Comparison of ENCODE assay signal across 9 cellular contexts in genomic region chr2:72148975-72149555, GRCh38. TPM values are rescaled to one million over a fixed set of nuclear protein-coding genes. Genes with fewer than 3 reads are reported as not detected.
A peak's percentile ranks its signal among the peaks of the same experiment; 100 is the strongest.
DNase-seq lines count a peak whose midpoint lies in the region; ATAC-seq, FAIRE-seq and TF ChIP-seq lines count a peak whose summit lies in the region.
"Had no signal": no experiment of that assay in that cellular context is flagged by ENCODE, and none has a peak within 500 bp of the region (broad histone marks: within the 10 kb centered on the region; RNA-seq: fewer than 3 reads in every experiment).

No MANE protein-coding gene starts in this region.

- no peak for FAIRE-seq in HepG2 (lab: Jason Lieb, UNC)
- FAIRE-seq: A204.1 had no signal

- intact Hi-C loops in Panc1 (cut with micrococcal nuclease; ENCODE audit: unreplicated experiment), result no loop called here
- intact Hi-C loops in HepG2 (cut with micrococcal nuclease; ENCODE audit: unreplicated experiment), result no loop called here

- H3K4me3 ChIP-seq in Panc1 (ENCODE audit: low read depth in 2 of 2, low read length in 2 of 2), result peak overlapping the region; percentile 40 to 64
- H3K4me3 ChIP-seq in HepG2 (replicated peaks in 1 of 3; ENCODE audit: insufficient read depth in 1 of 3, low read depth in 2 of 3, low read length in 3 of 3), result peak overlapping the region; percentile 46 to 70 (median 53); a peak in 5 of 6 replicates

- H3K9me3 ChIP-seq in Panc1 (ENCODE audit: control insufficient read depth, insufficient read depth, low read depth, low read length), result no peaks in the 10 kb centered on the region
- peaks cover 7% of the 10 kb centered on the region; the same call in 1 of the 2 replicates for H3K9me3 ChIP-seq in HepG2 (ENCODE audit: low read length)

- H3K4me1 ChIP-seq in Panc1 (ENCODE audit: control insufficient read depth, insufficient read depth, low read length), result peaks cover 22% of the 10 kb centered on the region
- peaks cover 37% of the 10 kb centered on the region for H3K4me1 ChIP-seq in HepG2 (ENCODE audit: insufficient read depth, low read length)

- no peaks in the 10 kb centered on the region; the same call in 1 of the 2 replicates for H3K36me3 ChIP-seq in Panc1 (ENCODE audit: control insufficient read depth, insufficient read depth, low read length)
- H3K36me3 ChIP-seq in HepG2 (replicated peaks in 1 of 2; ENCODE audit: control insufficient read depth in 1 of 2, insufficient read depth in 2 of 2, low read length in 2 of 2), result no peaks in the 10 kb centered on the region

- 9% methylated on average over 33 of the region's 58 CpGs for WGBS in HepG2 (ENCODE audit: low lambda C conversion rate)

- TF ChIP-seq POLR2A in HepG2 (IDR thresholded peaks at IDR 0.05; ENCODE audit: insufficient read depth in 1 of 2, low read depth in 2 of 2, low read length in 2 of 2), result no peak

- ATAC-seq in Panc1, result peak; percentile 54
- ATAC-seq in central memory CD8-positive, alpha-beta T cell (replicated peaks; ENCODE audit: extremely low read depth, poor library complexity, severe bottlenecking), result no peak
- peak; percentile 5; the same call in 2 of the 3 replicates for ATAC-seq in HepG2
- ATAC-seq in HG02610 (IDR thresholded peaks at IDR 0.05; ENCODE audit: unreplicated experiment), result no peak
- ATAC-seq in GM19452 (IDR thresholded peaks at IDR 0.05; ENCODE audit: unreplicated experiment), result no peak

- peaks cover 5% of the 10 kb centered on the region for H3K36me3 Mint-ChIP-seq in central memory CD8-positive, alpha-beta T cell (ENCODE audit: insufficient read depth)
- H3K36me3 Mint-ChIP-seq in stimulated activated naive CD8-positive, alpha-beta T cell treated with anti-CD3 and anti-CD28 coated beads, Interleukin-15, Interleukin-2, amounts not matched to agents 100 ng/mL and 50 ng/mL, for 24 hours (ENCODE audit: low read depth), result peaks cover 3% of the 10 kb centered on the region

- H3K79me2 ChIP-seq in HepG2 (ENCODE audit: insufficient read depth, low read length), result no peaks in the 10 kb centered on the region

- H3K27ac ChIP-seq in Panc1 (ENCODE audit: low read length) (no peak overlapping the region), HepG2 (ENCODE audit: extremely low read length, insufficient read depth, low read length) (no peak overlapping the region)

- peaks cover 88% of the 10 kb centered on the region for H3K27me3 Mint-ChIP-seq in central memory CD8-positive, alpha-beta T cell
- peaks cover 67% of the 10 kb centered on the region for H3K27me3 Mint-ChIP-seq in stimulated activated naive CD8-positive, alpha-beta T cell treated with anti-CD3 and anti-CD28 coated beads, Interleukin-15, Interleukin-2, amounts not matched to agents 100 ng/mL and 50 ng/mL, for 24 hours

- H3K27ac Mint-ChIP-seq in central memory CD8-positive, alpha-beta T cell (ENCODE audit: low read depth), result no peak overlapping the region
- H3K27ac Mint-ChIP-seq in stimulated activated naive CD8-positive, alpha-beta T cell treated with anti-CD3 and anti-CD28 coated beads, Interleukin-15, Interleukin-2, amounts not matched to agents 100 ng/mL and 50 ng/mL, for 24 hours, result no peak overlapping the region

- H3K4me3 Mint-ChIP-seq in central memory CD8-positive, alpha-beta T cell, result peak overlapping the region; percentile 80
- H3K4me3 Mint-ChIP-seq in stimulated activated naive CD8-positive, alpha-beta T cell treated with anti-CD3 and anti-CD28 coated beads, Interleukin-15, Interleukin-2, amounts not matched to agents 100 ng/mL and 50 ng/mL, for 24 hours, result peak overlapping the region; percentile 71

- H2AFZ ChIP-seq in HepG2 (ENCODE audit: low read length), result no peak overlapping the region

- peak; percentile 14 for DNase-seq in DMS153 (lab: John Stamatoyannopoulos, UW)
- no peak for DNase-seq in DMS153 treated with DMSO at 0.1 percent for 48 hours (lab: John Stamatoyannopoulos, UW; ENCODE audit: unreplicated experiment)
- DNase-seq in Panc1 (ENCODE audit: low read depth, low spot score), result no peak
- peak; percentile 9 to 12 for DNase-seq in central memory CD8-positive, alpha-beta T cell (ENCODE audit: low spot score in 2 of 2)
- no peak for DNase-seq in HepG2 (ENCODE audit: low spot score)

- TF ChIP-seq EP300 in HepG2 (IDR thresholded peaks at IDR 0.05; ENCODE audit: low read depth in 2 of 2, low read length in 2 of 2), result no peak
- no peak for TF ChIP-seq EP300 in HepG2 (CRISPR knock-in tag; IDR thresholded peaks at IDR 0.05; ENCODE audit: borderline replicate concordance)

- H3K4me2 ChIP-seq in HepG2 (ENCODE audit: low read depth, low read length), result peak overlapping the region; percentile 80

- peaks cover 38% of the 10 kb centered on the region for H3K4me1 Mint-ChIP-seq in central memory CD8-positive, alpha-beta T cell
- H3K4me1 Mint-ChIP-seq in stimulated activated naive CD8-positive, alpha-beta T cell treated with anti-CD3 and anti-CD28 coated beads, Interleukin-15, Interleukin-2, amounts not matched to agents 100 ng/mL and 50 ng/mL, for 24 hours (ENCODE audit: low read depth), result peaks cover 45% of the 10 kb centered on the region

- peaks cover 14% of the 10 kb centered on the region; the same call in 1 of the 2 replicates for H4K20me1 ChIP-seq in HepG2 (ENCODE audit: insufficient read depth, low read length)

- TF ChIP-seq CTCF in Panc1 (IDR thresholded peaks at IDR 0.05) (no peak), HepG2 (CRISPR knock-in tag; IDR thresholded peaks at IDR 0.05) (no peak)

- CTCF ChIA-PET in Panc1 (lab: Charles Lee), result interaction anchor here (0.6 kb wide), 1 partner anchor 689 kb away, joined by 5 read pairs; no protein-coding TSS in a partner anchor
- CTCF ChIA-PET in HepG2 (lab: Yijun Ruan, JAX; ENCODE audit: low intra/inter-chr PET ratio, low total read pairs), result interaction anchor here (1.0 to 3.4 kb wide), 3 partner anchors 225 to 617 kb away, joined by 3 to 56 read pairs (median 7); no protein-coding TSS in a partner anchor

- peaks cover 11% of the 10 kb centered on the region for H3K27me3 ChIP-seq in Panc1 (ENCODE audit: control insufficient read depth, insufficient read depth, low read length)
- peaks cover 31 to 92% of the 10 kb centered on the region in 2 experiments for H3K27me3 ChIP-seq in HepG2 (ENCODE audit: control insufficient read depth in 1 of 2, insufficient read depth in 2 of 2, low read length in 2 of 2)

- no peak overlapping the region for H3K9ac ChIP-seq in HepG2 (ENCODE audit: insufficient read depth, low read depth, low read length)

- no peaks in the 10 kb centered on the region for H3K9me3 Mint-ChIP-seq in central memory CD8-positive, alpha-beta T cell
- no peaks in the 10 kb centered on the region for H3K9me3 Mint-ChIP-seq in stimulated activated naive CD8-positive, alpha-beta T cell treated with anti-CD3 and anti-CD28 coated beads, Interleukin-15, Interleukin-2, amounts not matched to agents 100 ng/mL and 50 ng/mL, for 24 hours

- BruUV-seq in Panc1 (replicated peaks; lab: Mats Ljungman, UMichigan) (no TSS peak), HepG2 (replicated peaks; lab: Mats Ljungman, UMichigan) (no TSS peak)

- in situ Hi-C loops in Panc1 (cut with HindIII; ENCODE audit: low pct_unique_long_range_greater_than_20kb, low sequenced_read_pairs), result no loop called here
- in situ Hi-C loops in HepG2 (cut with HindIII; ENCODE audit: extremely low pct_ligation_motif_present, low pct_unique_long_range_greater_than_20kb), result loop anchor here (10.0 kb wide), 1 partner anchor 344 kb away; no protein-coding TSS in a partner anchor

- TF ChIP-seq RAD21 in HepG2 (CRISPR knock-in tag; IDR thresholded peaks at IDR 0.05), result no peak

- POLR2A ChIA-PET in Panc1 (lab: Charles Lee), result interaction anchor here (0.7 kb wide), 2 partner anchors 177 to 589 kb away, joined by 3 to 9 read pairs; no protein-coding TSS in a partner anchor
- POLR2A ChIA-PET in HepG2 (lab: Yijun Ruan, JAX), result no interaction called here

TF ChIP-seq in HepG2, 621 proteins besides CTCF, POLR2A, EP300 and RAD21 (continues in another document):
- no peak for TF ChIP-seq TEAD2 (CRISPR knock-in tag; IDR thresholded peaks at IDR 0.05)

RNA-seq across cellular contexts. Expression of gene CYP26B1, which starts 1.4 kb away (rescaled TPM):
- total RNA-seq in Panc1 (2021; ENCODE audit: unreplicated experiment) (12.3 TPM), HepG2 (2016; rRNA removed; fragmentation: Illumina TruSeq; extraction: Trizol) (0.06 and 0.07 TPM in 2 replicates)
- 6.8 TPM for polyA plus RNA-seq in Panc1 (2012; ENCODE audit: insufficient read length)
- not detected in 2 replicates for total RNA-seq in HepG2 (2016; cell fraction: cytosol; rRNA removed; fragmentation: Illumina TruSeq; extraction: Trizol; ENCODE audit: low read depth)
- 0.32 TPM in 1 of 2 replicates, not detected in the other for total RNA-seq in HepG2 (2016; cell fraction: insoluble cytoplasmic fraction; rRNA removed; fragmentation: Illumina TruSeq; extraction: Trizol)
- total RNA-seq in HepG2 (2016; cell fraction: membrane; rRNA removed; fragmentation: Illumina TruSeq; extraction: Trizol), result 0.09 TPM in 1 of 2 replicates, not detected in the other
- total RNA-seq in HepG2 (2016; cell fraction: nucleus; rRNA removed; fragmentation: Illumina TruSeq; extraction: Trizol), result 0.12 and 0.13 TPM in 2 replicates
- 0.04 and 0.05 TPM in 2 replicates for polyA plus RNA-seq in HepG2 (2011; rRNA removed)
- 0.03 and 0.09 TPM in 2 replicates for polyA plus RNA-seq in HepG2 (2011; cell fraction: cytosol; rRNA removed)
- 0.50 and 0.79 TPM in 2 replicates for polyA plus RNA-seq in HepG2 (2011; cell fraction: nucleus; rRNA removed)
- not detected in 2 replicates for polyA plus RNA-seq in HepG2 (2012)
- not detected in 2 replicates for polyA plus RNA-seq in HepG2 (2016; cell fraction: cytosol; fragmentation: Illumina TruSeq; extraction: Trizol; ENCODE audit: low read depth)
- 0.05 and 0.11 TPM in 2 replicates for polyA plus RNA-seq in HepG2 (2016; cell fraction: insoluble cytoplasmic fraction; fragmentation: Illumina TruSeq; extraction: Trizol; ENCODE audit: low read depth)
- 0.07 TPM in 1 of 2 replicates, not detected in the other for polyA plus RNA-seq in HepG2 (2016; cell fraction: membrane; fragmentation: Illumina TruSeq; extraction: Trizol; ENCODE audit: low read depth)
- 0.26 and 0.88 TPM in 2 replicates for polyA plus RNA-seq in HepG2 (2016; cell fraction: nucleus; fragmentation: Illumina TruSeq; extraction: Trizol; ENCODE audit: insufficient read depth, low read depth)
- 0.34 and 5.5 TPM in 2 replicates for polyA minus RNA-seq in HepG2 (2011; rRNA and poly(A)+ RNA removed; ENCODE audit: low replicate concordance)
- 0.18 TPM in 1 of 2 replicates, not detected in the other for polyA minus RNA-seq in HepG2 (2011; cell fraction: cytosol; rRNA and poly(A)+ RNA removed)
- polyA minus RNA-seq in HepG2 (2011; cell fraction: nucleus; rRNA and poly(A)+ RNA removed), result 0.25 and 0.26 TPM in 2 replicates

Comparison
In these comparisons a context has a peak if more than half of its experiments do, and no peak if none do; other contexts are left out.
1. DNase-seq: peak in DMS153 (single experiment) and central memory CD8-positive, alpha-beta T cell (2 of 2); none in DMS153 treated with DMSO at 0.1 percent for 48 hours (single experiment), Panc1 (single experiment) and HepG2 (single experiment).
2. ATAC-seq: peak in Panc1 (single experiment) and HepG2 (single experiment); none in central memory CD8-positive, alpha-beta T cell (single experiment), HG02610 (single experiment) and GM19452 (single experiment).
3. RNA of gene CYP26B1, which starts 1.4 kb away (total RNA-seq): 12.3 TPM in Panc1 (single experiment); 0.06 to 0.32 TPM in HepG2; every median in the first group is over 10 times any median in the second.